33 cellular contexts compared by ENCODE assay signal in the genomic region with DNA sequence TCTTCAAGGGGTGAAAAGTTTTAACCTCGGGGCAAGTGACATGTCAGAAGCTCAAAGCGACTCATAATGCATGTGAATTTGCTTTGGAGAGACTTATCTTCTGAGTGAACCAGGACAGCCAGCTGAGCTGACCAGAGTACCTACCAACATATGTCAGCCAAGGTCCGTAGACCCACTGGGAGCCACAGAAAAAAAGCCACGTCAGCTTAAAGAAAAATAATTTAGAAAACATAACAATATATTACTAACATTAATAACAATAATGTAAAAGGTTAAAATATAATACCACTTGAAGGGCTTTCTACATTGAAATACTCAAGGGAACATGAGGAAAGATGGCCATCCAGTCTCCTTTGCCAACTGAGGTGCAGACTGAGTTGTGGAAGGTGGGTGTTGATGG.
"Had no signal": no experiment of that assay in that cellular context is flagged by ENCODE, and none has a peak within 500 bp of the region (broad histone marks: within the 10 kb centered on the region; RNA-seq: fewer than 3 reads in every experiment).

No MANE protein-coding gene starts in this region.

- H3K27ac ChIP-seq: adrenal gland, body of pancreas, brain microvascular endothelial cell, breast epithelium, VCaP had no signal

- ATAC-seq: activated CD8-positive, alpha-beta T cell treated with anti-CD3 and anti-CD28 coated beads for 36 hours; activated naive CD4-positive, alpha-beta T cell treated with anti-CD3 and anti-CD28 coated beads, Interleukin-2, amount 50 U/mL, for 72 hours; activated T-cell treated with anti-CD3 and anti-CD28 coated beads, Interleukin-2, amount 50 U/mL, for 4 hours; activated T-cell treated with anti-CD3 and anti-CD28 coated beads, Interleukin-2, amount 50 U/mL, for 72 hours; activated T-helper 17 cell treated with anti-CD3 and anti-CD28 coated beads, Interleukin-2, amount 50 U/mL, for 72 hours; body of pancreas; T-cell; T-helper 17 cell had no signal

- H3K9me3 ChIP-seq: adrenal gland, body of pancreas, breast epithelium had no signal

- H3K4me3 ChIP-seq: adrenal gland, body of pancreas, breast epithelium had no signal

- H3K27me3 ChIP-seq: adrenal gland, body of pancreas, brain microvascular endothelial cell, breast epithelium had no signal

- FAIRE-seq: astrocyte, TTC549 had no signal

- DNase-seq: activated B cell treated with CpG ODN at 0.5 μM for 24 hours; activated CD4-positive, alpha-beta memory T cell treated with anti-CD3 and anti-CD28 coated beads for 36 hours; activated CD4-positive, alpha-beta T cell treated with anti-CD3 and anti-CD28 coated beads for 4 hours; activated CD4-positive, alpha-beta T cell treated with anti-CD3 and anti-CD28 coated beads, Interleukin-2, amount 10 ng/mL, durations not matched to agents 24 days and 14 days; activated CD4-positive, alpha-beta T cell treated with anti-CD3 and anti-CD28 coated beads, Interleukin-2, amount 50 U/mL, for 1 hour; activated CD4-positive, alpha-beta T cell treated with anti-CD3 and anti-CD28 coated beads, Interleukin-2, amount 50 U/mL, for 4 hours; activated CD4-positive, CD25-positive, alpha-beta regulatory T cell treated with anti-CD3 and anti-CD28 coated beads, Interleukin-2, amount 50 U/mL, for 72 hours; activated CD8-positive, alpha-beta memory T cell treated with anti-CD3 and anti-CD28 coated beads, Interleukin-2, amount 50 U/mL, for 4 hours; activated CD8-positive, alpha-beta T cell treated with anti-CD3 and anti-CD28 coated beads for 36 hours; activated effector memory CD4-positive, alpha-beta T cell treated with anti-CD3 and anti-CD28 coated beads, Interleukin-2, amount 50 U/mL, for 16 hours; activated gamma-delta T cell treated with Interleukin-2 at 50 U/mL for 16 hours; activated naive CD4-positive, alpha-beta T cell; activated naive CD4-positive, alpha-beta T cell treated with anti-CD3 and anti-CD28 coated beads for 36 hours; activated naive CD4-positive, alpha-beta T cell treated with anti-CD3 and anti-CD28 coated beads, Interleukin-2, amount 50 U/mL, for 16 hours; activated naive CD8-positive, alpha-beta T cell treated with anti-CD3 and anti-CD28 coated beads for 36 hours; activated T-cell treated with anti-CD3 and anti-CD28 coated beads for 4 hours; activated T-cell treated with anti-CD3 and anti-CD28 coated beads, Interleukin-2, amount 50 U/mL, for 1 hour; activated T-cell treated with anti-CD3 and anti-CD28 coated beads, Interleukin-2, amount 50 U/mL, for 4 hours; activated T-cell treated with anti-CD3 and anti-CD28 coated beads, Interleukin-2, amount 50 U/mL, for 72 hours; adrenal gland; amniotic stem cell; aorta; body of pancreas; brain microvascular endothelial cell; central memory CD4-positive, alpha-beta T cell; T-cell; T-helper 17 cell had no signal
